ENCODE assay signal across 22 cellular contexts in genomic region chr2:122421777-122422176, GRCh38.
"Had no signal": no experiment of that assay in that cellular context is flagged by ENCODE, and none has a peak within 500 bp of the region (broad histone marks: within the 10 kb centered on the region; RNA-seq: fewer than 3 reads in every experiment).

No MANE protein-coding gene starts in this region.

- H3K9me3 ChIP-seq: heart right ventricle, right lobe of liver, stomach, tibial nerve had no signal

- H3K4me3 ChIP-seq: heart right ventricle, lung, neural progenitor cell, right lobe of liver, stomach, suprapubic skin, tibial nerve had no signal

- H3K36me3 ChIP-seq: heart right ventricle, neural progenitor cell, right lobe of liver, stomach, suprapubic skin, tibial nerve had no signal

- H3K27ac ChIP-seq: epithelial cell of prostate, heart right ventricle, neural progenitor cell, right lobe of liver, stomach, suprapubic skin, tibial nerve had no signal

- H3K4me1 ChIP-seq: heart right ventricle, neural progenitor cell, right lobe of liver, stomach, suprapubic skin, tibial nerve had no signal

- DNase-seq: activated B cell treated with CpG ODN at 0.5 μM for 24 hours; activated CD4-positive, alpha-beta T cell treated with anti-CD3 and anti-CD28 coated beads for 36 hours; activated CD4-positive, alpha-beta T cell treated with anti-CD3 and anti-CD28 coated beads, Interleukin-2, amount 50 U/mL, for 48 hours; activated CD8-positive, alpha-beta memory T cell treated with anti-CD3 and anti-CD28 coated beads, Interleukin-2, amount 50 U/mL, for 48 hours; activated naive CD4-positive, alpha-beta T cell treated with Interleukin-2 at 50 U/mL for 16 hours; activated naive CD8-positive, alpha-beta T cell treated with anti-CD3 and anti-CD28 coated beads for 36 hours; activated T-cell treated with anti-CD3 and anti-CD28 coated beads, Interleukin-2, amount 50 U/mL, for 4 hours; cortex of kidney; endodermal cell; heart right ventricle; naive thymus-derived CD8-positive, alpha-beta T cell; posterior cingulate gyrus; right lobe of liver; small intestine; stimulated activated CD4-positive, alpha-beta T cell treated with anti-CD3 and anti-CD28 coated beads, Interleukin-15, amount 100 ng/mL, for 24 hours; stomach; T-helper 9 cell had no signal

- H3K27me3 ChIP-seq: heart right ventricle, neural progenitor cell, right lobe of liver, stomach, suprapubic skin, tibial nerve had no signal
